Comparison of ENCODE assay signal across 8 cellular contexts in genomic region chr6:35489995-35490791, GRCh38. TPM values are rescaled to one million over a fixed set of nuclear protein-coding genes. Genes with fewer than 3 reads are reported as not detected.
DNase-seq lines count a peak whose midpoint lies in the region; ATAC-seq and TF ChIP-seq lines count a peak whose summit lies in the region.

No MANE protein-coding gene starts in this region.

- H3K79me2 ChIP-seq in hepatocyte: peaks cover 100% of the 10 kb centered on the region
- no peaks in the 10 kb centered on the region for H3K79me2 ChIP-seq in MM.1S (ENCODE audit: low read length)

- CTCF ChIA-PET in WTC11 (lab: Charles Lee): interaction anchor here (0.8 to 2.9 kb wide), 8 partner anchors 8 to 62 kb away, joined by 3 to 17 read pairs (median 4); no protein-coding TSS in a partner anchor

- H3K27me3 ChIP-seq in hepatocyte (no peaks in the 10 kb centered on the region), MM.1S (replicated peaks; ENCODE audit: insufficient read depth, low read length) (peaks cover 5% of the 10 kb centered on the region)

- POLR2A ChIA-PET in WTC11 (lab: Charles Lee): interaction anchor here (0.6 to 4.2 kb wide), 5 partner anchors 8 to 147 kb away, joined by 3 to 35 read pairs (median 4); partner anchors contain the start of gene RPL10A

- H3K4me3 ChIP-seq in hepatocyte: no peak overlapping the region
- H3K4me3 ChIP-seq in MM.1S (ENCODE audit: low read length): no peak overlapping the region

- no peaks in the 10 kb centered on the region for H3F3A ChIP-seq in MM.1S (ENCODE audit: insufficient read depth, low read length)

- ATAC-seq in WTC11 (peak; percentile 16), sciatic nerve (peak; percentile 60), HG03045 (IDR thresholded peaks at IDR 0.05; ENCODE audit: unreplicated experiment) (no peak)

- peaks cover 4% of the 10 kb centered on the region for H3K27me3 Mint-ChIP-seq in WTC11 (ENCODE audit: low read depth)

- H2AFZ ChIP-seq in hepatocyte (no peak overlapping the region), MM.1S (ENCODE audit: low read length) (no peak overlapping the region)

- no peak overlapping the region for H3K9ac ChIP-seq in MM.1S (ENCODE audit: low read length)

- H3K36me3 Mint-ChIP-seq in WTC11: no peaks in the 10 kb centered on the region

- H3K9me3 ChIP-seq in hepatocyte (ENCODE audit: low read depth) (no peaks in the 10 kb centered on the region), MM.1S (replicated peaks; ENCODE audit: insufficient read depth, low read length) (no peaks in the 10 kb centered on the region)

- WGBS in hepatocyte (ENCODE audit: low lambda C conversion rate, missing lambda C conversion rate): 25% methylated on average over 23 of the region's 28 CpGs

- TF ChIP-seq CTCF in WTC11 (IDR thresholded peaks at IDR 0.05) (no peak), hepatocyte (IDR thresholded peaks at IDR 0.05; ENCODE audit: poor library complexity) (no peak), MM.1S (IDR thresholded peaks at IDR 0.05; ENCODE audit: low read length) (no peak)

- H4K20me1 ChIP-seq in hepatocyte (ENCODE audit: insufficient read depth, poor library complexity, severe bottlenecking) (peaks cover 76% of the 10 kb centered on the region), MM.1S (ENCODE audit: insufficient read depth, low read length) (no peaks in the 10 kb centered on the region)

- H3K9me2 ChIP-seq in hepatocyte (replicated peaks; ENCODE audit: insufficient read depth) (no peaks in the 10 kb centered on the region), MM.1S (replicated peaks; ENCODE audit: insufficient read depth, low read length) (no peaks in the 10 kb centered on the region)

- no peaks in the 10 kb centered on the region for H3K36me3 ChIP-seq in hepatocyte (replicated peaks; ENCODE audit: insufficient read depth, low read depth)
- H3K36me3 ChIP-seq in MM.1S (replicated peaks; ENCODE audit: insufficient read depth, low read length): no peaks in the 10 kb centered on the region

- H3K4me1 ChIP-seq in hepatocyte (ENCODE audit: insufficient read depth) (peaks cover 99% of the 10 kb centered on the region), MM.1S (ENCODE audit: low read length) (no peaks in the 10 kb centered on the region)

- peaks cover 80% of the 10 kb centered on the region for H3K4me1 Mint-ChIP-seq in WTC11

- DNase-seq in GM03348 (ENCODE audit: low spot score) (peak; percentile 93), WTC11 (ENCODE audit: low spot score) (peak; percentile 87), hepatocyte (ENCODE audit: low spot score) (peak; percentile 82), sciatic nerve (ENCODE audit: low spot score) (peak; percentile 81), MM.1S (no peak), foreskin melanocyte (no peak)
- DNase-seq in NK-92 treated with Interleukin-12 subunit alpha and Interleukin-12 subunit beta, amount 100 ng/mL, for 24 hours (lab: John Stamatoyannopoulos, UW): no peak

- intact Hi-C loops in sciatic nerve (cut with DNase I): no loop called here

- peak overlapping the region; percentile 97 for H3K27ac Mint-ChIP-seq in WTC11

- peak overlapping the region; percentile 72 for H3K4me3 Mint-ChIP-seq in WTC11

- peak overlapping the region; percentile 97 for H3K27ac ChIP-seq in hepatocyte
- H3K27ac ChIP-seq in MM.1S (ENCODE audit: low read length): no peak overlapping the region

- H3K4me2 ChIP-seq in hepatocyte (peak overlapping the region; percentile 97), MM.1S (ENCODE audit: low read depth, low read length) (no peak overlapping the region)

- no peaks in the 10 kb centered on the region for H3K9me3 Mint-ChIP-seq in WTC11

TF ChIP-seq in WTC11, 78 proteins besides CTCF, POLR2A, EP300 and RAD21:
- TF ChIP-seq TP53 (CRISPR knock-in tag; IDR thresholded peaks at IDR 0.05) (no peak), ATF2 (CRISPR knock-in tag; IDR thresholded peaks at IDR 0.05; ENCODE audit: borderline replicate concordance, low read depth) (no peak), SP1 (CRISPR knock-in tag; conservative IDR thresholded peaks at IDR 0.05) (peak; percentile 75), ZBTB43 (CRISPR knock-in tag; IDR thresholded peaks at IDR 0.05) (no peak), FOXP1 (CRISPR knock-in tag; IDR thresholded peaks at IDR 0.05; ENCODE audit: borderline replicate concordance) (peak; percentile 70; the same call in 1 of the 2 replicates), ZNF138 (CRISPR knock-in tag; conservative IDR thresholded peaks at IDR 0.05) (no peak), ZNF232 (CRISPR knock-in tag; IDR thresholded peaks at IDR 0.05) (no peak), ZNF423 (CRISPR knock-in tag; IDR thresholded peaks at IDR 0.05) (no peak), HMGA2 (CRISPR knock-in tag; IDR thresholded peaks at IDR 0.05) (no peak), KAT7 (CRISPR knock-in tag; IDR thresholded peaks at IDR 0.05; ENCODE audit: borderline replicate concordance) (0 out of 2 replicates have a peak, but pooled peaks have one; percentile 8), ETV6 (CRISPR knock-in tag; IDR thresholded peaks at IDR 0.05) (0 out of 2 replicates have a peak, but pooled peaks have one; percentile 39)
- TF ChIP-seq, protein P1, sequence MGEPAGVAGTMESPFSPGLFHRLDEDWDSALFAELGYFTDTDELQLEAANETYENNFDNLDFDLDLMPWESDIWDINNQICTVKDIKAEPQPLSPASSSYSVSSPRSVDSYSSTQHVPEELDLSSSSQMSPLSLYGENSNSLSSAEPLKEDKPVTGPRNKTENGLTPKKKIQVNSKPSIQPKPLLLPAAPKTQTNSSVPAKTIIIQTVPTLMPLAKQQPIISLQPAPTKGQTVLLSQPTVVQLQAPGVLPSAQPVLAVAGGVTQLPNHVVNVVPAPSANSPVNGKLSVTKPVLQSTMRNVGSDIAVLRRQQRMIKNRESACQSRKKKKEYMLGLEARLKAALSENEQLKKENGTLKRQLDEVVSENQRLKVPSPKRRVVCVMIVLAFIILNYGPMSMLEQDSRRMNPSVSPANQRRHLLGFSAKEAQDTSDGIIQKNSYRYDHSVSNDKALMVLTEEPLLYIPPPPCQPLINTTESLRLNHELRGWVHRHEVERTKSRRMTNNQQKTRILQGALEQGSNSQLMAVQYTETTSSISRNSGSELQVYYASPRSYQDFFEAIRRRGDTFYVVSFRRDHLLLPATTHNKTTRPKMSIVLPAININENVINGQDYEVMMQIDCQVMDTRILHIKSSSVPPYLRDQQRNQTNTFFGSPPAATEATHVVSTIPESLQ (CRISPR knock-in tag; IDR thresholded peaks at IDR 0.05): no peak
- TF ChIP-seq, protein P2, sequence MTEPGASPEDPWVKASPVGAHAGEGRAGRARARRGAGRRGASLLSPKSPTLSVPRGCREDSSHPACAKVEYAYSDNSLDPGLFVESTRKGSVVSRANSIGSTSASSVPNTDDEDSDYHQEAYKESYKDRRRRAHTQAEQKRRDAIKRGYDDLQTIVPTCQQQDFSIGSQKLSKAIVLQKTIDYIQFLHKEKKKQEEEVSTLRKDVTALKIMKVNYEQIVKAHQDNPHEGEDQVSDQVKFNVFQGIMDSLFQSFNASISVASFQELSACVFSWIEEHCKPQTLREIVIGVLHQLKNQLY (CRISPR knock-in tag; IDR thresholded peaks at IDR 0.05): 0 out of 2 replicates have a peak, but pooled peaks have one; percentile 39

RNA-seq across cellular contexts. Expression of gene TEAD3, which starts 6.7 kb away (rescaled TPM):
- total RNA-seq in WTC11 (2021) (32.0 to 34.3 TPM (median 33.9 TPM) in 3 replicates), hepatocyte (20.4 and 26.3 TPM in 2 replicates), sciatic nerve (20.5 TPM)
- polyA plus RNA-seq in hepatocyte: 33.0 and 35.9 TPM in 2 replicates

RNA-seq across cellular contexts. Expression of gene RPL10A, which starts 22.0 kb away (rescaled TPM):
- 1,829 to 2,044 TPM (median 2,031 TPM) in 3 replicates for total RNA-seq in WTC11 (2021)
- 1,102 and 1,276 TPM in 2 replicates for total RNA-seq in hepatocyte
- 305 and 308 TPM in 2 replicates for polyA plus RNA-seq in hepatocyte
- 813 TPM for total RNA-seq in sciatic nerve

RNA-seq across cellular contexts. Expression of gene TULP1, which starts 22.5 kb away (rescaled TPM):
- total RNA-seq in WTC11 (2021) (2.9 to 4.3 TPM (median 3.4 TPM) in 3 replicates), hepatocyte (not detected in 2 replicates), sciatic nerve (not detected)
- 0.39 and 1.3 TPM in 2 replicates for polyA plus RNA-seq in hepatocyte

RNA-seq across cellular contexts. Expression of gene FANCE, which starts 38.1 kb away (rescaled TPM):
- 15.7 to 22.3 TPM (median 17.6 TPM) in 3 replicates for total RNA-seq in WTC11 (2021)
- 8.7 and 9.0 TPM in 2 replicates for total RNA-seq in hepatocyte
- 3.7 and 4.1 TPM in 2 replicates for polyA plus RNA-seq in hepatocyte
- total RNA-seq in sciatic nerve: 6.4 TPM

Comparison
In these comparisons a context has a peak if more than half of its experiments do, and no peak if none do; other contexts are left out.
1. DNase-seq: peak in GM03348 (single experiment), WTC11 (single experiment), hepatocyte (single experiment) and sciatic nerve (single experiment); none in MM.1S (single experiment), NK-92 treated with Interleukin-12 subunit alpha and Interleukin-12 subunit beta, amount 100 ng/mL, for 24 hours (single experiment) and foreskin melanocyte (single experiment).